ENCODE assay signal across 34 cellular contexts in the genomic region with DNA sequence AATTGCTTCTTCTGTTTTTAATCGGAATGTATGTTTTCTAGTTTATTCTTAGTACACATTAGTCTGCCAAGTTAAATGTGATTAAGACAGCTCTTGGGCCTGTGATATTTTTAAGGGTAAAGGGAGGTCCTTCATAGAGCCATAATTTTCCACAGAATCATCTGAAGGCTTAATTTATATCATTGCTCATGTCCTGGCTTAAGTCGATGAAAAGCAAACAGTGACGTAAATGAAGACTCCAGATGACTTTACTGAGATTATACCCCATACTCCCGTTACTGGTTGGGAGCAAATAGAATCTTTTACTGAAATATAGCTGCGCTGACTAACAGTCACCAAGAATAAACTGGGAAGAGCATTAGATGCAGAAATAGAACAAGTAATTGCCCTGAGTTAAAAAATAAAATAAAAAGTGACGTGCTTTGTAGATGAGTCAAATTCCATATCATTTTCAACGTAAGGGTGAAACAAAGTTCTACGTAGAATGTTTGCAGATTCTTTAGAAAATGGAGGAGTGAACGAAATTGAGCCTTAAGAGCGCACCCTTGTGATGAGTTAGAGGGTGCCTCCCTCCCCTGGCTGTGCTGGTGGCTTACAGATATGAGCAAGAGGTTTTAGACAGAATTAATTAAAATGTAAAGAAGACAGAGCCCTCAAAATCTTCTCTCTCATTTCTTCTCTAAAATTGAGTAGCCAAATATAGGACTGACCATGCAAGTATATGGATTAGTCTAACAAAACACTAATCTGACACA. TPM values are rescaled to one million over a fixed set of nuclear protein-coding genes. Genes with fewer than 3 reads are reported as not detected.
DNase-seq lines count a peak whose midpoint lies in the region; ATAC-seq, FAIRE-seq and TF ChIP-seq lines count a peak whose summit lies in the region.
"Had no signal": no experiment of that assay in that cellular context is flagged by ENCODE, and none has a peak within 500 bp of the region (broad histone marks: within the 10 kb centered on the region; RNA-seq: fewer than 3 reads in every experiment).

No MANE protein-coding gene starts in this region.

- H3K9me3 Mint-ChIP-seq in GM23338, result no peaks in the 10 kb centered on the region
- H3K9me3 Mint-ChIP-seq in nephron progenitor cell, result peaks cover 17% of the 10 kb centered on the region
- H3K9me3 Mint-ChIP-seq: activated CD8-positive, alpha-beta T cell treated with anti-CD3 and anti-CD28 coated beads for 36 hours; activated naive CD8-positive, alpha-beta T cell treated with anti-CD3 and anti-CD28 coated beads, Interleukin-2, amount 50 U/mL, for 24 hours; CD8-positive, alpha-beta T cell; effector memory CD8-positive, alpha-beta T cell; T-helper 1 cell treated with Interleukin-12 subunit alpha and Interleukin-12 subunit beta and Interleukin-4 antibody, amounts not matched to agents 30 μg/mL and 1 μg/mL, for 36 hours had no signal

- H4K20me1 ChIP-seq in GM23338 (replicated peaks; ENCODE audit: insufficient read depth), result no peaks in the 10 kb centered on the region

- H3K27me3 Mint-ChIP-seq in GM23338 (ENCODE audit: insufficient read depth, low read depth, poor library complexity), result peaks cover 2% of the 10 kb centered on the region
- peaks cover 13% of the 10 kb centered on the region for H3K27me3 Mint-ChIP-seq in nephron progenitor cell (ENCODE audit: low read depth, poor library complexity)

- no peak overlapping the region for H2AFZ ChIP-seq in GM23338
- H2AFZ ChIP-seq: PC-9 had no signal

- no peaks in the 10 kb centered on the region for H3F3A ChIP-seq in GM23338 (replicated peaks; ENCODE audit: low read depth)

- H3K4me1 Mint-ChIP-seq in GM23338, result peaks cover 23% of the 10 kb centered on the region
- peaks cover 13% of the 10 kb centered on the region for H3K4me1 Mint-ChIP-seq in nephron progenitor cell
- H3K4me1 Mint-ChIP-seq: activated naive CD8-positive, alpha-beta T cell treated with anti-CD3 and anti-CD28 coated beads, Interleukin-2, amount 50 U/mL, for 24 hours had no signal

- ATAC-seq in GM23338 (peak; percentile 25; the same call in 2 of the 3 replicates), left cardiac atrium (peak; percentile 59 to 77), omental fat pad (ENCODE audit: low FRiP score) (peak; percentile 73)
- ATAC-seq: activated CD8-positive, alpha-beta T cell treated with anti-CD3 and anti-CD28 coated beads for 36 hours; activated naive CD8-positive, alpha-beta T cell treated with anti-CD3 and anti-CD28 coated beads, Interleukin-2, amount 50 U/mL, for 24 hours; CD8-positive, alpha-beta T cell; effector memory CD8-positive, alpha-beta T cell; esophagus mucosa; naive thymus-derived CD4-positive, alpha-beta T cell; pancreas; stimulated activated naive CD8-positive, alpha-beta T cell treated with anti-CD3 and anti-CD28 coated beads, Interleukin-15, Interleukin-2, amounts not matched to agents 100 U/mL and 50 U/mL, for 24 hours had no signal

- H3K4me1 ChIP-seq in GM23338 (ENCODE audit: insufficient read depth), result peaks cover 25% of the 10 kb centered on the region
- H3K4me1 ChIP-seq: pancreas, right lobe of liver had no signal

- H3K9me2 ChIP-seq in GM23338 (ENCODE audit: insufficient read depth), result no peaks in the 10 kb centered on the region

- DNase-seq in GM23338 (ENCODE audit: low spot score), result no peak
- peak; percentile 80 for DNase-seq in amniotic epithelial cell (ENCODE audit: low read depth)
- no peak for DNase-seq in left cardiac atrium
- DNase-seq in omental fat pad (ENCODE audit: low spot score), result no peak
- DNase-seq in NCI-H187 treated with DMSO at 0.1 percent for 48 hours (lab: John Stamatoyannopoulos, UW), result no peak
- no peak for DNase-seq in frontal cortex (ENCODE audit: low spot score in 2 of 2)
- DNase-seq in nephron progenitor cell, result no peak
- no peak for DNase-seq in DMS 273 treated with DMSO at 0.1 percent for 48 hours (lab: John Stamatoyannopoulos, UW)
- DNase-seq: activated CD4-positive, alpha-beta T cell treated with anti-CD3 and anti-CD28 coated beads for 1 hour; activated CD8-positive, alpha-beta T cell treated with anti-CD3 and anti-CD28 coated beads for 36 hours; activated effector memory CD4-positive, alpha-beta T cell treated with Interleukin-2 at 50 U/mL for 16 hours; activated naive CD8-positive, alpha-beta T cell treated with anti-CD3 and anti-CD28 coated beads, Interleukin-2, amount 50 U/mL, for 24 hours; AML-193; brain microvascular endothelial cell; CD8-positive, alpha-beta T cell; DMS153; effector memory CD8-positive, alpha-beta T cell; kidney glomerular epithelial cell; MG63; naive thymus-derived CD4-positive, alpha-beta T cell; NCI-H1417; NCI-H2107; pancreas; PC-9; right lobe of liver; SIG-M5; stimulated activated naive CD8-positive, alpha-beta T cell treated with anti-CD3 and anti-CD28 coated beads, Interleukin-15, Interleukin-2, amounts not matched to agents 100 U/mL and 50 U/mL, for 24 hours; thyroid gland had no signal

- no peak for FAIRE-seq in frontal cortex (lab: Jason Lieb, UNC)
- FAIRE-seq: colon, pancreas had no signal

- H3K36me3 Mint-ChIP-seq in GM23338 (ENCODE audit: low read depth) (peaks cover 3% of the 10 kb centered on the region; the same call in 2 of the 3 replicates), nephron progenitor cell (ENCODE audit: low read depth) (no peaks in the 10 kb centered on the region)
- H3K36me3 Mint-ChIP-seq: CD8-positive, alpha-beta T cell; naive thymus-derived CD4-positive, alpha-beta T cell had no signal

- no peaks in the 10 kb centered on the region for H3K36me3 ChIP-seq in GM23338 (ENCODE audit: insufficient read depth)
- H3K36me3 ChIP-seq: brain microvascular endothelial cell, MG63, pancreas, right lobe of liver, thyroid gland had no signal

- TF ChIP-seq CTCF in GM23338 (conservative IDR thresholded peaks at IDR 0.05; ENCODE audit: low read depth in 2 of 2) (peak; percentile 17 to 46; a peak in 2 of 4 replicates), omental fat pad (IDR thresholded peaks at IDR 0.05) (no peak), nephron progenitor cell (IDR thresholded peaks at IDR 0.05) (no peak)

- intact Hi-C loops in left cardiac atrium (cut with DNase I), result no loop called here

- no peaks in the 10 kb centered on the region for H3K27me3 ChIP-seq in GM23338 (ENCODE audit: insufficient read depth)
- H3K27me3 ChIP-seq: brain microvascular endothelial cell, MG63, pancreas, right lobe of liver, thyroid gland had no signal

- H3K4me3 Mint-ChIP-seq in GM23338 (no peak overlapping the region), nephron progenitor cell (no peak overlapping the region)
- H3K4me3 Mint-ChIP-seq: activated CD8-positive, alpha-beta T cell treated with anti-CD3 and anti-CD28 coated beads for 36 hours; activated naive CD8-positive, alpha-beta T cell treated with anti-CD3 and anti-CD28 coated beads, Interleukin-2, amount 50 U/mL, for 24 hours; CD8-positive, alpha-beta T cell; effector memory CD8-positive, alpha-beta T cell; naive thymus-derived CD4-positive, alpha-beta T cell; T-helper 1 cell treated with Interleukin-12 subunit alpha and Interleukin-12 subunit beta and Interleukin-4 antibody, amounts not matched to agents 30 μg/mL and 1 μg/mL, for 36 hours had no signal

- no peak overlapping the region for H3K4me2 ChIP-seq in GM23338
- H3K4me2 ChIP-seq: PC-9 had no signal

- no peaks in the 10 kb centered on the region for H3K79me2 ChIP-seq in GM23338 (replicated peaks; ENCODE audit: insufficient read depth)

- H3K4me3 ChIP-seq in GM23338, result no peak overlapping the region
- H3K4me3 ChIP-seq: MG63, pancreas, PC-9, right lobe of liver, thyroid gland had no signal

- H3K27ac ChIP-seq in GM23338 (ENCODE audit: low read depth), result no peak overlapping the region
- H3K27ac ChIP-seq: brain microvascular endothelial cell, pancreas, PC-9, right lobe of liver, thyroid gland had no signal

- no peak overlapping the region for H3K27ac Mint-ChIP-seq in GM23338
- no peak overlapping the region for H3K27ac Mint-ChIP-seq in nephron progenitor cell
- H3K27ac Mint-ChIP-seq: activated CD8-positive, alpha-beta T cell treated with anti-CD3 and anti-CD28 coated beads for 36 hours; activated naive CD8-positive, alpha-beta T cell treated with anti-CD3 and anti-CD28 coated beads, Interleukin-2, amount 50 U/mL, for 24 hours; CD8-positive, alpha-beta T cell; effector memory CD8-positive, alpha-beta T cell; naive thymus-derived CD4-positive, alpha-beta T cell; T-helper 1 cell treated with Interleukin-12 subunit alpha and Interleukin-12 subunit beta and Interleukin-4 antibody, amounts not matched to agents 30 μg/mL and 1 μg/mL, for 36 hours had no signal

TF ChIP-seq in GM23338, 12 proteins besides CTCF, POLR2A, EP300 and RAD21 (continues in another document):
- TF ChIP-seq JUNB (IDR thresholded peaks at IDR 0.05; ENCODE audit: unreplicated experiment), result no peak
- TF ChIP-seq EZH2phosphoT487 (IDR thresholded peaks at IDR 0.05; ENCODE audit: unreplicated experiment), result no peak
- no peak for TF ChIP-seq NANOG (IDR thresholded peaks at IDR 0.05; ENCODE audit: borderline replicate concordance)
- no peak for TF ChIP-seq STAT1 (IDR thresholded peaks at IDR 0.05; ENCODE audit: unreplicated experiment)

RNA-seq across cellular contexts. Expression of a gene that starts 30.0 kb away (rescaled TPM):
- total RNA-seq in GM23338 (2014; rRNA removed; shearing (Covaris generic)), result 6.2 and 8.0 TPM in 2 replicates
- 0.63 and 0.82 TPM in 2 replicates for polyA plus RNA-seq in GM23338 (2016; fragmentation: Nextera tagmentation; extraction: Ambion mirVana)
- total RNA-seq in left cardiac atrium (1 to 10 TPM; 5.3 to 7.4 TPM), omental fat pad (1 to 10 TPM; 2.8 to 6.4 (median 5.4) TPM), frontal cortex (2.0 TPM)
- total RNA-seq: activated CD8-positive, alpha-beta T cell treated with anti-CD3 and anti-CD28 coated beads for 36 hours; CD8-positive, alpha-beta T cell; G401; glomerular endothelial cell; naive thymus-derived CD4-positive, alpha-beta T cell; NCI-H460; PC-9 had no signal
- polyA plus RNA-seq: naive thymus-derived CD4-positive, alpha-beta T cell had no signal

Comparison
In these comparisons a context has a peak if more than half of its experiments do, and no peak if none do; other contexts are left out.
1. CTCF ChIP-seq: peak in GM23338 (2 of 2); none in omental fat pad (0 of 3) and nephron progenitor cell (single experiment).
2. Peak in every context shown above with its lines, with median percentiles within 50 percentile points of each other: ATAC-seq.